8 cellular contexts compared by ENCODE assay signal in genomic region chr3:20698896-20699295, GRCh38.
"Had no signal": no experiment of that assay in that cellular context is flagged by ENCODE, and none has a peak within 500 bp of the region (broad histone marks: within the 10 kb centered on the region; RNA-seq: fewer than 3 reads in every experiment).

No MANE protein-coding gene starts in this region.

- DNase-seq: GDM1, GF-D8 had no signal

- FAIRE-seq: G401.6, GM12878, GM12891, GM12892, GM18507, GM19239 had no signal

- ATAC-seq: GM12878 had no signal

- H3K4me3 ChIP-seq: GM12878 had no signal
